18 cellular contexts compared by ENCODE assay signal in the genomic region with DNA sequence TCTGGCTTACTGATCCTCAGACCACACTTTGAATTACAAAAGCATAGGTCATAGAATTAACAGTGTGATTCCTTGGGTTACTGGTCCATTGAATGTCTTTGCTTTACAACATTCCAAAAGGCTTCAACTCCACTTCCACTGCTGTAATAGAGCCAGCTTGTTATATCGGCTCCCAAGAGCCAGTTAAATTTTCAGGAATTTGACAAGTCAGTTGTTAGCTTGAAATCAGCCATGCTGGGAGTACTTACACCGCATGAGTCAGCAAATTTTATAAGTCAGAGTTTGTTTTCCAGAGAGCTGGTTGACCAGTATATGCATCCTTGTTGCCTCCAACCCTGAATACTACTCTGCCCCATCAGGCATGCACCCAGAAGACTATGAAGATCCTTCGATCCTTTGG.
DNase-seq lines count a peak whose midpoint lies in the region; ATAC-seq and TF ChIP-seq lines count a peak whose summit lies in the region.
"Had no signal": no experiment of that assay in that cellular context is flagged by ENCODE, and none has a peak within 500 bp of the region (broad histone marks: within the 10 kb centered on the region; RNA-seq: fewer than 3 reads in every experiment).

No MANE protein-coding gene starts in this region.

- H3K9me3 ChIP-seq in left lung: no peaks in the 10 kb centered on the region
- H3K9me3 ChIP-seq: spleen had no signal

- peak; percentile 8 for DNase-seq in GM03348 (ENCODE audit: low spot score)
- DNase-seq in NCI-H226: peak; percentile 4
- DNase-seq in fibroblast of peridontal ligament (ENCODE audit: extremely low read depth): peak; percentile 13
- peak; percentile 75 for DNase-seq in renal cortical epithelial cell (ENCODE audit: low read depth)
- DNase-seq in left lung: no peak
- no peak for DNase-seq in activated CD8-positive, alpha-beta T cell treated with anti-CD3 and anti-CD28 coated beads for 36 hours
- DNase-seq in NCI-H1930 (lab: John Stamatoyannopoulos, UW): no peak
- DNase-seq: activated CD4-positive, alpha-beta T cell treated with anti-CD3 and anti-CD28 coated beads, Interleukin-2, amount 50 U/mL, for 48 hours; activated effector memory CD4-positive, alpha-beta T cell treated with Interleukin-2 at 50 U/mL for 16 hours; caudate nucleus; hypothalamus; mesenchymal stem cell; NCI-H1436 treated with DMSO at 0.1 percent for 48 hours; NCI-H526 treated with DMSO at 0.1 percent for 48 hours; nucleus accumbens; spleen; T1000 had no signal

- POLR2A ChIA-PET in activated CD8-positive, alpha-beta T cell treated with anti-CD3 and anti-CD28 coated beads for 36 hours (lab: Charles Lee): no interaction called here

- no peaks in the 10 kb centered on the region for H3K36me3 ChIP-seq in left lung
- H3K36me3 ChIP-seq: spleen had no signal

- no peak overlapping the region for H3K27ac ChIP-seq in left lung
- H3K27ac ChIP-seq: spleen had no signal

- peaks cover 0 to 5% of the 10 kb centered on the region in 2 donors for H3K27me3 ChIP-seq in left lung

- CTCF ChIA-PET in activated CD8-positive, alpha-beta T cell treated with anti-CD3 and anti-CD28 coated beads for 36 hours (lab: Charles Lee): no interaction called here

- no peak for ATAC-seq in left lung
- ATAC-seq in activated CD8-positive, alpha-beta T cell treated with anti-CD3 and anti-CD28 coated beads for 36 hours: no peak
- ATAC-seq in HG03460 (IDR thresholded peaks at IDR 0.05; ENCODE audit: unreplicated experiment): no peak

- no peaks in the 10 kb centered on the region for H3K4me1 ChIP-seq in left lung
- H3K4me1 ChIP-seq: spleen had no signal

- TF ChIP-seq CTCF in left lung (IDR thresholded peaks at IDR 0.05): no peak
- TF ChIP-seq CTCF in activated CD8-positive, alpha-beta T cell treated with anti-CD3 and anti-CD28 coated beads for 36 hours (IDR thresholded peaks at IDR 0.05): no peak

- no peaks in the 10 kb centered on the region for H3K4me1 Mint-ChIP-seq in activated CD8-positive, alpha-beta T cell treated with anti-CD3 and anti-CD28 coated beads for 36 hours (ENCODE audit: low read depth)

- H3K27ac Mint-ChIP-seq in activated CD8-positive, alpha-beta T cell treated with anti-CD3 and anti-CD28 coated beads for 36 hours: no peak overlapping the region

- H3K4me3 Mint-ChIP-seq in activated CD8-positive, alpha-beta T cell treated with anti-CD3 and anti-CD28 coated beads for 36 hours: no peak overlapping the region

- intact Hi-C loops in left lung (cut with DNase I): no loop called here
- intact Hi-C loops in activated CD8-positive, alpha-beta T cell treated with anti-CD3 and anti-CD28 coated beads for 36 hours (cut with micrococcal nuclease): no loop called here

- no peaks in the 10 kb centered on the region for H3K36me3 Mint-ChIP-seq in activated CD8-positive, alpha-beta T cell treated with anti-CD3 and anti-CD28 coated beads for 36 hours (ENCODE audit: low read depth)

- peaks cover 3% of the 10 kb centered on the region for H3K9me3 Mint-ChIP-seq in activated CD8-positive, alpha-beta T cell treated with anti-CD3 and anti-CD28 coated beads for 36 hours

- H3K4me3 ChIP-seq in left lung: no peak overlapping the region
- H3K4me3 ChIP-seq: spleen had no signal

- H3K27me3 Mint-ChIP-seq in activated CD8-positive, alpha-beta T cell treated with anti-CD3 and anti-CD28 coated beads for 36 hours: peaks cover 7% of the 10 kb centered on the region

Comparison
In these comparisons a context has a peak if more than half of its experiments do, and no peak if none do; other contexts are left out.
1. DNase-seq: peak in GM03348 (single experiment), NCI-H226 (single experiment), fibroblast of peridontal ligament (single experiment) and renal cortical epithelial cell (single experiment); none in left lung (0 of 2), activated CD8-positive, alpha-beta T cell treated with anti-CD3 and anti-CD28 coated beads for 36 hours (single experiment) and NCI-H1930 (0 of 2).